ENCODE assay signal across 28 cellular contexts in genomic region chr2:16952368-16952767, GRCh38.
"Had no signal": no experiment of that assay in that cellular context is flagged by ENCODE, and none has a peak within 500 bp of the region (broad histone marks: within the 10 kb centered on the region; RNA-seq: fewer than 3 reads in every experiment).

No MANE protein-coding gene starts in this region.

- H3K4me2 ChIP-seq: hepatocyte, smooth muscle cell had no signal

- H3K79me2 ChIP-seq: hepatocyte had no signal

- H3K27me3 Mint-ChIP-seq: natural killer cell treated with Interleukin-12 subunit alpha and Interleukin-12 subunit beta and Interleukin-15 and Interleukin-18, amount 100 ng/mL, for 72 hours had no signal

- H3K4me3 Mint-ChIP-seq: mesothelial cell of epicardium; naive B cell; natural killer cell treated with Interleukin-12 subunit alpha and Interleukin-12 subunit beta and Interleukin-15 and Interleukin-18, amount 100 ng/mL, for 72 hours; type B pancreatic cell had no signal

- H3K4me3 ChIP-seq: dorsolateral prefrontal cortex, gastroesophageal sphincter, heart left ventricle, hepatocyte, lower lobe of right lung, mucosa of descending colon, prostate gland, right atrium auricular region, smooth muscle cell, stomach, thyroid gland had no signal

- H3K9me3 ChIP-seq: gastroesophageal sphincter, heart left ventricle, lower lobe of right lung, mucosa of descending colon, prostate gland, right atrium auricular region, stomach, thyroid gland had no signal

- H3K27me3 ChIP-seq: dorsolateral prefrontal cortex, heart left ventricle, hepatocyte, right atrium auricular region, stomach, thyroid gland had no signal

- DNase-seq: dorsolateral prefrontal cortex; effector CD4-positive, alpha-beta T cell; foreskin keratinocyte; heart left ventricle; left colon; left ventricle myocardium superior; lower lobe of right lung; mucosa of descending colon; naive B cell; nucleus accumbens; stimulated activated CD4-positive, alpha-beta T cell treated with anti-CD3 and anti-CD28 coated beads, Interleukin-12 subunit alpha, Interleukin-12 subunit beta, amount 100 ng/mL, for 4 hours; stimulated activated CD4-positive, alpha-beta T cell treated with anti-CD3 and anti-CD28 coated beads, Interleukin-1b, Interleukin-23, amount 100 ng/mL, for 48 hours; stimulated activated CD4-positive, alpha-beta T cell treated with anti-CD3 and anti-CD28 coated beads, Interleukin-4, amount 100 ng/mL, for 1 hour; stimulated activated CD8-positive, alpha-beta memory T cell treated with anti-CD3 and anti-CD28 coated beads, Interleukin-4, amount 100 ng/mL, for 48 hours; stimulated activated naive CD4-positive, alpha-beta T cell treated with Interleukin-2 at 50 U/mL for 16 hours; stomach; thyroid gland had no signal

- H3K36me3 Mint-ChIP-seq: mesothelial cell of epicardium; naive B cell; natural killer cell treated with Interleukin-12 subunit alpha and Interleukin-12 subunit beta and Interleukin-15 and Interleukin-18, amount 100 ng/mL, for 72 hours; type B pancreatic cell had no signal

- H3K36me3 ChIP-seq: gastroesophageal sphincter, heart left ventricle, lower lobe of right lung, prostate gland, right atrium auricular region, stomach, thyroid gland had no signal

- H3K4me1 ChIP-seq: foreskin keratinocyte, gastroesophageal sphincter, heart left ventricle, lower lobe of right lung, prostate gland, right atrium auricular region, stomach had no signal

- H3K27ac Mint-ChIP-seq: mesothelial cell of epicardium; naive B cell; natural killer cell treated with Interleukin-12 subunit alpha and Interleukin-12 subunit beta and Interleukin-15 and Interleukin-18, amount 100 ng/mL, for 72 hours; type B pancreatic cell had no signal

- ATAC-seq: esophagus mucosa; foreskin keratinocyte; gastroesophageal sphincter; heart left ventricle; left colon; left ventricle myocardium superior; lower lobe of right lung; mucosa of descending colon; natural killer cell treated with Interleukin-12 subunit alpha and Interleukin-12 subunit beta and Interleukin-15 and Interleukin-18, amount 100 ng/mL, for 72 hours; sciatic nerve had no signal

- H3K9me3 Mint-ChIP-seq: mesothelial cell of epicardium, type B pancreatic cell had no signal

- H2AFZ ChIP-seq: hepatocyte had no signal

- H3K27ac ChIP-seq: dorsolateral prefrontal cortex, epithelial cell of prostate, foreskin keratinocyte, gastroesophageal sphincter, heart left ventricle, hepatocyte, lower lobe of right lung, prostate gland, right atrium auricular region, stomach, thyroid gland had no signal
